21 cellular contexts compared by ENCODE assay signal in genomic region chr10:98608417-98608816, GRCh38.
DNase-seq lines count a peak whose midpoint lies in the region; ATAC-seq and TF ChIP-seq lines count a peak whose summit lies in the region.
"Had no signal": no experiment of that assay in that cellular context is flagged by ENCODE, and none has a peak within 500 bp of the region (broad histone marks: within the 10 kb centered on the region; RNA-seq: fewer than 3 reads in every experiment).

No MANE protein-coding gene starts in this region.

- no peak overlapping the region for H3K9ac ChIP-seq in adipocyte (ENCODE audit: low read length)
- H3K9ac ChIP-seq: BLaER1 had no signal

- H3K27ac ChIP-seq in left ventricle myocardium inferior (replicated peaks): no peak overlapping the region
- H3K27ac ChIP-seq in upper lobe of right lung: no peak overlapping the region
- H3K27ac ChIP-seq: BLaER1, body of pancreas, heart right ventricle, neutrophil, uterus had no signal

- H3K4me1 ChIP-seq in left ventricle myocardium inferior (peaks cover 17% of the 10 kb centered on the region), adipocyte (ENCODE audit: control insufficient read depth, insufficient read depth, low read length) (peaks cover 22% of the 10 kb centered on the region), upper lobe of right lung (no peaks in the 10 kb centered on the region)
- H3K4me1 ChIP-seq: BLaER1, body of pancreas, uterus had no signal

- H3K4me3 ChIP-seq in left ventricle myocardium inferior: peak overlapping the region; percentile 13
- peak overlapping the region; percentile 44 for H3K4me3 ChIP-seq in adipocyte (ENCODE audit: low read length)
- no peak overlapping the region for H3K4me3 ChIP-seq in upper lobe of right lung
- H3K4me3 ChIP-seq: BLaER1, body of pancreas, heart right ventricle, uterus had no signal

- H3K36me3 ChIP-seq in left ventricle myocardium inferior: no peaks in the 10 kb centered on the region
- no peaks in the 10 kb centered on the region for H3K36me3 ChIP-seq in adipocyte (ENCODE audit: control insufficient read depth, insufficient read depth, low read length, severe bottlenecking)
- no peaks in the 10 kb centered on the region for H3K36me3 ChIP-seq in upper lobe of right lung
- H3K36me3 ChIP-seq: BLaER1, heart right ventricle, neutrophil, uterus had no signal

- DNase-seq in left ventricle myocardium inferior (peak; percentile 24), cardiac septum (ENCODE audit: low spot score) (no peak), adipocyte (ENCODE audit: low read depth) (no peak), midbrain (lab: John Stamatoyannopoulos, UW) (peak; percentile 60), upper lobe of right lung (peak; percentile 31), cortex of kidney (lab: John Stamatoyannopoulos, UW) (no peak), GF-D8 (lab: John Stamatoyannopoulos, UW) (no peak)
- DNase-seq: activated CD4-positive, alpha-beta T cell treated with anti-CD3 and anti-CD28 coated beads, Interleukin-2, amount 10 ng/mL, durations not matched to agents 24 days and 14 days; activated CD8-positive, alpha-beta memory T cell treated with anti-CD3 and anti-CD28 coated beads, Interleukin-2, amount 10 ng/mL, durations not matched to agents 7 days and 5 days; body of pancreas; immature natural killer cell; NCI-H2029; NCI-H446 treated with DMSO at 0.1 percent for 48 hours; RPMI8226; T1000; uterus had no signal

- intact Hi-C loops in left ventricle myocardium inferior (cut with micrococcal nuclease) (no loop called here), cardiac septum (cut with DNase I) (no loop called here), upper lobe of right lung (cut with DNase I) (no loop called here)

- TF ChIP-seq CTCF in left ventricle myocardium inferior (IDR thresholded peaks at IDR 0.05; ENCODE audit: borderline replicate concordance): no peak
- TF ChIP-seq CTCF in upper lobe of right lung (IDR thresholded peaks at IDR 0.05): no peak

- ATAC-seq in upper lobe of right lung (no peak), GM21529 (IDR thresholded peaks at IDR 0.05; ENCODE audit: unreplicated experiment) (no peak)
- ATAC-seq: activated CD8-positive, alpha-beta memory T cell treated with anti-CD3 and anti-CD28 coated beads, Interleukin-2, amount 10 ng/mL, durations not matched to agents 7 days and 5 days; activated naive CD4-positive, alpha-beta T cell treated with anti-CD3 and anti-CD28 coated beads, Interleukin-2, amount 50 U/mL, for 72 hours; body of pancreas had no signal

- no peaks in the 10 kb centered on the region for H3K9me3 ChIP-seq in left ventricle myocardium inferior (replicated peaks)
- H3K9me3 ChIP-seq in adipocyte (ENCODE audit: control insufficient read depth, low read length): no peaks in the 10 kb centered on the region
- H3K9me3 ChIP-seq in upper lobe of right lung: no peaks in the 10 kb centered on the region
- H3K9me3 ChIP-seq: BLaER1, body of pancreas, heart right ventricle, neutrophil, uterus had no signal

- H3K27me3 ChIP-seq in left ventricle myocardium inferior (ENCODE audit: low read depth) (peaks cover 14% of the 10 kb centered on the region), adipocyte (replicated peaks; ENCODE audit: control insufficient read depth, insufficient read depth, low read length) (no peaks in the 10 kb centered on the region), upper lobe of right lung (no peaks in the 10 kb centered on the region)
- H3K27me3 ChIP-seq: BLaER1, body of pancreas, uterus had no signal

Comparison
In these comparisons a context has a peak if more than half of its experiments do, and no peak if none do; other contexts are left out.
1. DNase-seq: peak in left ventricle myocardium inferior (single experiment), midbrain (single experiment) and upper lobe of right lung (single experiment); none in cardiac septum (single experiment), adipocyte (single experiment), cortex of kidney (single experiment) and GF-D8 (single experiment).